8 cellular contexts compared by ENCODE assay signal in genomic region chr3:138173769-138174420, GRCh38. TPM values are rescaled to one million over a fixed set of nuclear protein-coding genes. Genes with fewer than 3 reads are reported as not detected.
DNase-seq lines count a peak whose midpoint lies in the region; ATAC-seq and TF ChIP-seq lines count a peak whose summit lies in the region.

No MANE protein-coding gene starts in this region.

- peaks cover 45% of the 10 kb centered on the region for H3K4me1 Mint-ChIP-seq in activated naive CD4-positive, alpha-beta T cell treated with anti-CD3 and anti-CD28 coated beads, Interleukin-2, amount 50 U/mL, for 24 hours
- peaks cover 8 to 17% of the 10 kb centered on the region in 2 donors for H3K4me1 Mint-ChIP-seq in stimulated activated naive B cell treated with anti-CD40 and anti-IgM and Interleukin-4, amounts not matched to agents 10 μg/mL and 1 μg/mL and 100 μg/mL, for 72 hours

- peak overlapping the region; percentile 93 for H3K4me3 Mint-ChIP-seq in activated naive CD4-positive, alpha-beta T cell treated with anti-CD3 and anti-CD28 coated beads, Interleukin-2, amount 50 U/mL, for 24 hours
- peak overlapping the region; percentile 93 to 98 for H3K4me3 Mint-ChIP-seq in stimulated activated naive B cell treated with anti-CD40 and anti-IgM and Interleukin-4, amounts not matched to agents 10 μg/mL and 1 μg/mL and 100 μg/mL, for 72 hours

- peak; percentile 3 for ATAC-seq in stimulated activated naive B cell treated with anti-CD40 and anti-IgM and Interleukin-4, amounts not matched to agents 10 μg/mL and 1 μg/mL and 100 μg/mL, for 72 hours (replicated peaks)
- ATAC-seq in esophagus mucosa: no peak

- DNase-seq in activated naive CD4-positive, alpha-beta T cell treated with Interleukin-2 at 50 U/mL for 16 hours: no peak
- no peak for DNase-seq in stimulated activated naive B cell treated with anti-CD40 and anti-IgM and Interleukin-4, amounts not matched to agents 10 μg/mL and 1 μg/mL and 100 μg/mL, for 72 hours
- no peak for DNase-seq in GM19240 (ENCODE audit: insufficient read length, low spot score)
- DNase-seq in AG20443 (ENCODE audit: low spot score): no peak

- no peak for TF ChIP-seq CTCF in WI38 (IDR thresholded peaks at IDR 0.05; ENCODE audit: low read depth, low read length)

- peaks cover 9% of the 10 kb centered on the region for H3K36me3 Mint-ChIP-seq in activated naive CD4-positive, alpha-beta T cell treated with anti-CD3 and anti-CD28 coated beads, Interleukin-2, amount 50 U/mL, for 24 hours
- H3K36me3 Mint-ChIP-seq in stimulated activated naive B cell treated with anti-CD40 and anti-IgM and Interleukin-4, amounts not matched to agents 10 μg/mL and 1 μg/mL and 100 μg/mL, for 72 hours: peaks cover 4 to 17% of the 10 kb centered on the region in 2 donors

- no peaks in the 10 kb centered on the region for H3K9me3 Mint-ChIP-seq in activated naive CD4-positive, alpha-beta T cell treated with anti-CD3 and anti-CD28 coated beads, Interleukin-2, amount 50 U/mL, for 24 hours
- no peaks in the 10 kb centered on the region for H3K9me3 Mint-ChIP-seq in stimulated activated naive B cell treated with anti-CD40 and anti-IgM and Interleukin-4, amounts not matched to agents 10 μg/mL and 1 μg/mL and 100 μg/mL, for 72 hours

- no peaks in the 10 kb centered on the region for H3K27me3 Mint-ChIP-seq in activated naive CD4-positive, alpha-beta T cell treated with anti-CD3 and anti-CD28 coated beads, Interleukin-2, amount 50 U/mL, for 24 hours
- H3K27me3 Mint-ChIP-seq in stimulated activated naive B cell treated with anti-CD40 and anti-IgM and Interleukin-4, amounts not matched to agents 10 μg/mL and 1 μg/mL and 100 μg/mL, for 72 hours: peaks cover 0 to 7% of the 10 kb centered on the region in 2 donors

- H3K4me3 ChIP-seq in WI38 (ENCODE audit: low read depth, low read length) (peak overlapping the region; percentile 77), iPS-11a (ENCODE audit: low read depth, low read length) (peak overlapping the region; percentile 93)

- peak overlapping the region; percentile 96 for H3K27ac Mint-ChIP-seq in activated naive CD4-positive, alpha-beta T cell treated with anti-CD3 and anti-CD28 coated beads, Interleukin-2, amount 50 U/mL, for 24 hours
- peak overlapping the region; percentile 96 for H3K27ac Mint-ChIP-seq in stimulated activated naive B cell treated with anti-CD40 and anti-IgM and Interleukin-4, amounts not matched to agents 10 μg/mL and 1 μg/mL and 100 μg/mL, for 72 hours

RNA-seq across cellular contexts. Expression of gene DBR1, which starts 0.8 kb away (rescaled TPM):
- 7.3 TPM for total RNA-seq in esophagus mucosa

RNA-seq across cellular contexts. Expression of gene ARMC8, which starts 13.2 kb away (rescaled TPM):
- 23.1 TPM for total RNA-seq in esophagus mucosa

RNA-seq across cellular contexts. Expression of gene A4GNT, which starts 41.7 kb away (rescaled TPM):
- total RNA-seq in esophagus mucosa: not detected

RNA-seq across cellular contexts. Expression of gene DZIP1L, which starts 58.5 kb away (rescaled TPM):
- 2.4 TPM for total RNA-seq in esophagus mucosa
